ENCODE assay signal across 1 cellular context in genomic region chr21:36606983-36607325, GRCh38.
TF ChIP-seq lines count a peak whose summit lies in the region.

No MANE protein-coding gene starts in this region.

TF ChIP-seq in H1, 55 proteins besides CTCF, POLR2A, EP300 and RAD21:
- no peak for TF ChIP-seq JUN (IDR thresholded peaks at IDR 0.05; ENCODE audit: low read depth, low read length)
- TF ChIP-seq NRF1 (IDR thresholded peaks at IDR 0.05; ENCODE audit: low read depth, low read length) = no peak
- TF ChIP-seq SP2 (IDR thresholded peaks at IDR 0.05; ENCODE audit: low read length) = no peak
- TF ChIP-seq POU5F1 (IDR thresholded peaks at IDR 0.05; ENCODE audit: low read depth, low read length) = no peak
- no peak for TF ChIP-seq CBX8 (IDR thresholded peaks at IDR 0.05; ENCODE audit: borderline replicate concordance, low read depth, low read length)
- no peak for TF ChIP-seq TBP (IDR thresholded peaks at IDR 0.05; ENCODE audit: low read depth, low read length)
- no peak for TF ChIP-seq KDM4A (IDR thresholded peaks at IDR 0.05; ENCODE audit: low read depth, low read length, severe bottlenecking)
- no peak for TF ChIP-seq TAF1 (IDR thresholded peaks at IDR 0.05; ENCODE audit: low read depth, low read length)
